Comparison of ENCODE assay signal across 11 cellular contexts in the genomic region with DNA sequence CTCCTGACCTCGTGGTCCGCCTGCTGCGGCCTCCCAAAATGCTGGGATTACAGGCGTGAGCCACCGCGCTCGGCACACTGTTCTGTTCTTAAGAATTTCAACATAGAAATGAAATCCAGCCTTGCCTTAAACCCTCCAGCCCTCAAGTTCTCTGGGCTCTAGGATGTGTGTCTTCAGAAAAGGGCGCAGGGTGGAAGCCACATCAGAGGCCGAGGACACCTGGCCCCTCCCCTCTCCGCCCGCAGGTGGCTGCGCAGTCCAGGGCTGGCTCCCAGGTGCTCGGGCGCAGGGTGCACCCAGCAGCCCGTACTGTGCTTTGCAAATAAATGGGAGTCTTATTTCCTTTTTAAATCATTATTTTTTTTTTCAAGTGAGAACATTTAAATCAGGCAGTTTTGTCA. TPM values are rescaled to one million over a fixed set of nuclear protein-coding genes. Genes with fewer than 3 reads are reported as not detected.
DNase-seq lines count a peak whose midpoint lies in the region; ATAC-seq and TF ChIP-seq lines count a peak whose summit lies in the region.
"Had no signal": no experiment of that assay in that cellular context is flagged by ENCODE, and none has a peak within 500 bp of the region (broad histone marks: within the 10 kb centered on the region; RNA-seq: fewer than 3 reads in every experiment).

No MANE protein-coding gene starts in this region.

- H3K9me3 ChIP-seq in CD4-positive, alpha-beta T cell (ENCODE audit: control insufficient read depth, low read length) = peaks cover 9% of the 10 kb centered on the region
- peaks cover 0 to 7% (median 7%) of the 10 kb centered on the region in 3 experiments for H3K9me3 ChIP-seq in naive thymus-derived CD4-positive, alpha-beta T cell (ENCODE audit: control insufficient read depth in 2 of 3, low read length in 3 of 3)
- H3K9me3 ChIP-seq in vagina = peaks cover 7% of the 10 kb centered on the region

- CTCF ChIA-PET in CD4-positive, alpha-beta T cell (lab: Charles Lee) = interaction anchor here (1.4 kb wide), 1 partner anchor 45 kb away, joined by 8 read pairs; a partner anchor contains a TSS
- CTCF ChIA-PET in naive thymus-derived CD4-positive, alpha-beta T cell (lab: Charles Lee) = interaction anchor here (2.2 kb wide), 1 partner anchor 44 kb away, joined by 6 read pairs; a partner anchor contains a TSS

- peak overlapping the region; percentile 93 for H3K4me3 Mint-ChIP-seq in CD4-positive, alpha-beta T cell
- H3K4me3 Mint-ChIP-seq in activated naive CD4-positive, alpha-beta T cell treated with anti-CD3 and anti-CD28 coated beads, Interleukin-2, amount 50 U/mL, for 24 hours = peak overlapping the region; percentile 68
- H3K4me3 Mint-ChIP-seq in naive thymus-derived CD4-positive, alpha-beta T cell = peak overlapping the region; percentile 80 to 96 (median 93)

- H3K36me3 ChIP-seq in naive thymus-derived CD4-positive, alpha-beta T cell (ENCODE audit: control insufficient read depth in 2 of 3, insufficient read depth in 3 of 3, low read length in 3 of 3) = no peaks in the 10 kb centered on the region
- no peaks in the 10 kb centered on the region for H3K36me3 ChIP-seq in vagina
- H3K36me3 ChIP-seq: brain microvascular endothelial cell had no signal

- H3K27me3 Mint-ChIP-seq in CD4-positive, alpha-beta T cell = no peaks in the 10 kb centered on the region
- no peaks in the 10 kb centered on the region for H3K27me3 Mint-ChIP-seq in activated naive CD4-positive, alpha-beta T cell treated with anti-CD3 and anti-CD28 coated beads, Interleukin-2, amount 50 U/mL, for 24 hours
- H3K27me3 Mint-ChIP-seq in naive thymus-derived CD4-positive, alpha-beta T cell = no peaks in the 10 kb centered on the region

- peak overlapping the region; percentile 90 for H3K27ac Mint-ChIP-seq in CD4-positive, alpha-beta T cell
- peak overlapping the region; percentile 59 for H3K27ac Mint-ChIP-seq in activated naive CD4-positive, alpha-beta T cell treated with anti-CD3 and anti-CD28 coated beads, Interleukin-2, amount 50 U/mL, for 24 hours
- H3K27ac Mint-ChIP-seq in naive thymus-derived CD4-positive, alpha-beta T cell = peak overlapping the region; percentile 92 to 99 (median 95)

- peaks cover 2% of the 10 kb centered on the region for H3K9me3 Mint-ChIP-seq in CD4-positive, alpha-beta T cell
- H3K9me3 Mint-ChIP-seq in activated naive CD4-positive, alpha-beta T cell treated with anti-CD3 and anti-CD28 coated beads, Interleukin-2, amount 50 U/mL, for 24 hours = peaks cover 10% of the 10 kb centered on the region
- H3K9me3 Mint-ChIP-seq in naive thymus-derived CD4-positive, alpha-beta T cell = peaks cover 0 to 20% (median 9%) of the 10 kb centered on the region in 11 donors

- H3K4me3 ChIP-seq in naive thymus-derived CD4-positive, alpha-beta T cell (ENCODE audit: low read length) = no peak overlapping the region
- H3K4me3 ChIP-seq in vagina = no peak overlapping the region

- peak in 5 of 10 experiments; percentile 19 to 56 (median 40) for DNase-seq in CD4-positive, alpha-beta T cell
- peak; percentile 41 for DNase-seq in SW480 (ENCODE audit: low spot score)
- DNase-seq in naive thymus-derived CD4-positive, alpha-beta T cell = peak in 3 of 9 donors; percentile 39 to 45 (median 45)
- DNase-seq in left lobe of liver (ENCODE audit: low spot score) = no peak
- DNase-seq in cerebellar cortex (ENCODE audit: low spot score) = no peak
- DNase-seq in vagina (ENCODE audit: extremely low spot score in 2 of 2) = no peak
- DNase-seq: brain microvascular endothelial cell, NCI-H526 treated with DMSO at 0.1 percent for 48 hours had no signal

- H3K27ac ChIP-seq in CD4-positive, alpha-beta T cell (ENCODE audit: low read depth, low read length) = peak overlapping the region; percentile 57
- H3K27ac ChIP-seq in naive thymus-derived CD4-positive, alpha-beta T cell (ENCODE audit: low read depth, low read length) = peak overlapping the region; percentile 74
- H3K27ac ChIP-seq in vagina = no peak overlapping the region
- H3K27ac ChIP-seq: brain microvascular endothelial cell had no signal

- intact Hi-C loops in CD4-positive, alpha-beta T cell (cut with DNase I, micrococcal nuclease) = loop anchor here in 1 of 2 experiments (5.0 to 10.0 kb wide), 2 partner anchors 277 to 1645 kb away; a partner anchor contains a TSS
- intact Hi-C loops in naive thymus-derived CD4-positive, alpha-beta T cell (cut with micrococcal nuclease) = loop anchor here (5.0 kb wide), 3 partner anchors 370 to 1645 kb away; a partner anchor contains a TSS
- intact Hi-C loops in vagina (cut with DNase I) = no loop called here

- peaks cover 31% of the 10 kb centered on the region for H3K36me3 Mint-ChIP-seq in CD4-positive, alpha-beta T cell (ENCODE audit: low read depth)
- peaks cover 9% of the 10 kb centered on the region for H3K36me3 Mint-ChIP-seq in activated naive CD4-positive, alpha-beta T cell treated with anti-CD3 and anti-CD28 coated beads, Interleukin-2, amount 50 U/mL, for 24 hours
- peaks cover 4 to 13% (median 8%) of the 10 kb centered on the region in 5 donors for H3K36me3 Mint-ChIP-seq in naive thymus-derived CD4-positive, alpha-beta T cell

- peaks cover 62% of the 10 kb centered on the region for H3K4me1 Mint-ChIP-seq in CD4-positive, alpha-beta T cell (ENCODE audit: low read depth)
- H3K4me1 Mint-ChIP-seq in activated naive CD4-positive, alpha-beta T cell treated with anti-CD3 and anti-CD28 coated beads, Interleukin-2, amount 50 U/mL, for 24 hours = peaks cover 45% of the 10 kb centered on the region
- peaks cover 15 to 67% (median 51%) of the 10 kb centered on the region in 7 donors for H3K4me1 Mint-ChIP-seq in naive thymus-derived CD4-positive, alpha-beta T cell

- H3K27me3 ChIP-seq in CD4-positive, alpha-beta T cell (ENCODE audit: control insufficient read depth, insufficient read depth, low read length) = no peaks in the 10 kb centered on the region
- H3K27me3 ChIP-seq in naive thymus-derived CD4-positive, alpha-beta T cell (ENCODE audit: control insufficient read depth in 2 of 2, insufficient read depth in 2 of 2, low read length in 2 of 2) = no peaks in the 10 kb centered on the region
- no peaks in the 10 kb centered on the region for H3K27me3 ChIP-seq in vagina
- H3K27me3 ChIP-seq: brain microvascular endothelial cell had no signal

- TF ChIP-seq CTCF in CD4-positive, alpha-beta T cell (IDR thresholded peaks at IDR 0.05) = no peak
- TF ChIP-seq CTCF in vagina (IDR thresholded peaks at IDR 0.05) = no peak

- TF ChIP-seq POLR2A in vagina (IDR thresholded peaks at IDR 0.05) = no peak

- no peak for ATAC-seq in CD4-positive, alpha-beta T cell (ENCODE audit: poor library complexity)
- ATAC-seq in naive thymus-derived CD4-positive, alpha-beta T cell = no peak
- no peak for ATAC-seq in GM19395 (IDR thresholded peaks at IDR 0.05; ENCODE audit: unreplicated experiment)
- no peak for ATAC-seq in left lobe of liver
- ATAC-seq: esophagus mucosa had no signal

- POLR2A ChIA-PET in CD4-positive, alpha-beta T cell (lab: Charles Lee) = no interaction called here
- POLR2A ChIA-PET in naive thymus-derived CD4-positive, alpha-beta T cell (lab: Charles Lee) = interaction anchor here (0.6 to 3.5 kb wide), 4 partner anchors 8 to 1486 kb away, joined by 5 to 30 read pairs (median 7); a partner anchor contains a TSS

- peaks cover under 1 to 39% of the 10 kb centered on the region in 2 donors for H3K4me1 ChIP-seq in naive thymus-derived CD4-positive, alpha-beta T cell (ENCODE audit: control insufficient read depth in 2 of 2, insufficient read depth in 2 of 2, low read length in 2 of 2)
- H3K4me1 ChIP-seq in vagina = peaks cover 11% of the 10 kb centered on the region

RNA-seq across cellular contexts. Expression of a gene that starts 2.0 kb away (rescaled TPM):
- 10 to 100 TPM; 16.8 to 18.5 TPM for total RNA-seq in CD4-positive, alpha-beta T cell
- total RNA-seq in naive thymus-derived CD4-positive, alpha-beta T cell = 10 to 100 TPM; 17.0 to 33.6 (median 27.1) TPM
- polyA plus RNA-seq in naive thymus-derived CD4-positive, alpha-beta T cell = 10 to 100 TPM; 19.9 to 34.7 TPM
- total RNA-seq in left lobe of liver (11.0 TPM), vagina (19.4 TPM)

RNA-seq across cellular contexts. Expression of a gene that starts 44.8 kb away (rescaled TPM):
- 1 to 10 TPM; 6.7 to 6.8 TPM for total RNA-seq in CD4-positive, alpha-beta T cell
- 10 to 100 TPM; 13.6 to 27.7 (median 19.2) TPM for total RNA-seq in naive thymus-derived CD4-positive, alpha-beta T cell
- polyA plus RNA-seq in naive thymus-derived CD4-positive, alpha-beta T cell = 10 to 100 TPM in 1 of 2 donors, 1 to 10 TPM in 1; 9.8 to 13.5 TPM
- total RNA-seq in left lobe of liver (3.1 TPM), vagina (8.8 TPM)

RNA-seq across cellular contexts. Expression of a gene that starts 45.1 kb away (rescaled TPM):
- 10 to 100 TPM; 16.6 to 20.5 TPM for total RNA-seq in CD4-positive, alpha-beta T cell
- total RNA-seq in naive thymus-derived CD4-positive, alpha-beta T cell = 10 to 100 TPM; 33.7 to 68.0 (median 45.6) TPM
- polyA plus RNA-seq in naive thymus-derived CD4-positive, alpha-beta T cell = 10 to 100 TPM; 12.7 to 15.3 TPM
- total RNA-seq in left lobe of liver (27.5 TPM), vagina (62.9 TPM)
